Comparison of ENCODE assay signal across 18 cellular contexts in genomic region chr7:2264158-2264557, GRCh38.
"Had no signal": no experiment of that assay in that cellular context is flagged by ENCODE, and none has a peak within 500 bp of the region (broad histone marks: within the 10 kb centered on the region; RNA-seq: fewer than 3 reads in every experiment).

No MANE protein-coding gene starts in this region.

- H3K27me3 ChIP-seq: esophagus muscularis mucosa, gastrocnemius medialis, heart right ventricle, tibial artery, upper lobe of left lung, vagina had no signal

- DNase-seq: cortex of kidney; effector memory CD4-positive, alpha-beta T cell; gastrocnemius medialis; heart right ventricle; hypothalamus; mammary epithelial cell; mucosa of descending colon; natural killer cell; small intestine; stimulated activated CD4-positive, alpha-beta T cell treated with anti-CD3 and anti-CD28 coated beads, Interleukin-12 subunit alpha, Interleukin-12 subunit beta, amount 100 ng/mL, for 4 hours; tibial artery had no signal

- H3K4me3 Mint-ChIP-seq: natural killer cell; stimulated activated naive CD8-positive, alpha-beta T cell treated with anti-CD3 and anti-CD28 coated beads, Interleukin-15, Interleukin-2, amounts not matched to agents 100 ng/mL and 50 ng/mL, for 24 hours had no signal

- H3K9me3 Mint-ChIP-seq: natural killer cell; stimulated activated naive CD8-positive, alpha-beta T cell treated with anti-CD3 and anti-CD28 coated beads, Interleukin-15, Interleukin-2, amounts not matched to agents 100 ng/mL and 50 ng/mL, for 24 hours had no signal

- ATAC-seq: gastrocnemius medialis, heart right ventricle, left lobe of liver, mucosa of descending colon, natural killer cell, right cardiac atrium had no signal

- H3K27ac ChIP-seq: epithelial cell of prostate, esophagus muscularis mucosa, gastrocnemius medialis, heart right ventricle, tibial artery, upper lobe of left lung, vagina had no signal

- H3K9me3 ChIP-seq: esophagus muscularis mucosa, gastrocnemius medialis, heart right ventricle, mucosa of descending colon, tibial artery, upper lobe of left lung, vagina had no signal

- H3K27ac Mint-ChIP-seq: natural killer cell; stimulated activated naive CD8-positive, alpha-beta T cell treated with anti-CD3 and anti-CD28 coated beads, Interleukin-15, Interleukin-2, amounts not matched to agents 100 ng/mL and 50 ng/mL, for 24 hours had no signal

- H3K4me3 ChIP-seq: esophagus muscularis mucosa, gastrocnemius medialis, heart right ventricle, mucosa of descending colon, tibial artery, upper lobe of left lung, vagina had no signal

- H3K4me1 ChIP-seq: esophagus muscularis mucosa, gastrocnemius medialis, vagina had no signal

- H3K36me3 Mint-ChIP-seq: natural killer cell had no signal

- H3K27me3 Mint-ChIP-seq: stimulated activated naive CD8-positive, alpha-beta T cell treated with anti-CD3 and anti-CD28 coated beads, Interleukin-15, Interleukin-2, amounts not matched to agents 100 ng/mL and 50 ng/mL, for 24 hours had no signal
